ENCODE assay signal across 17 cellular contexts in genomic region chr19:55090564-55090963, GRCh38. TPM values are rescaled to one million over a fixed set of nuclear protein-coding genes. Genes with fewer than 3 reads are reported as not detected.
DNase-seq lines count a peak whose midpoint lies in the region; ATAC-seq and TF ChIP-seq lines count a peak whose summit lies in the region.
"Had no signal": no experiment of that assay in that cellular context is flagged by ENCODE, and none has a peak within 500 bp of the region (broad histone marks: within the 10 kb centered on the region; RNA-seq: fewer than 3 reads in every experiment).

No MANE protein-coding gene starts in this region.

- H3K27me3 Mint-ChIP-seq in glutamatergic neuron (ENCODE audit: unreplicated experiment): peaks cover 32% of the 10 kb centered on the region
- peaks cover 20% of the 10 kb centered on the region for H3K27me3 Mint-ChIP-seq in WTC11 (ENCODE audit: low read depth)

- CTCF ChIA-PET in IMR-90 (lab: Yijun Ruan, JAX): no interaction called here
- CTCF ChIA-PET in WTC11 (lab: Charles Lee): interaction anchor here (1.1 to 2.8 kb wide), 3 partner anchors 10 to 76 kb away, joined by 3 to 15 read pairs (median 3); partner anchors contain the start of genes DNAAF3 and RDH13

- H3K27me3 ChIP-seq in H7 (ENCODE audit: control insufficient read depth, insufficient read depth, low read length): peaks cover 23% of the 10 kb centered on the region
- H3K27me3 ChIP-seq in IMR-90 (ENCODE audit: control insufficient read depth, insufficient read depth, low read length): peaks cover 7% of the 10 kb centered on the region; the same call in 1 of the 2 replicates
- H3K27me3 ChIP-seq in neuronal stem cell (ENCODE audit: control insufficient read depth in 3 of 3, insufficient read depth in 3 of 3, low read depth in 1 of 3, low read length in 3 of 3): peaks cover 0 to 7% (median 5%) of the 10 kb centered on the region in 3 experiments

- H4K5ac ChIP-seq in IMR-90 (ENCODE audit: low read depth, low read length): no peak overlapping the region

- H4K8ac ChIP-seq in IMR-90 (ENCODE audit: low read depth in 2 of 2, low read length in 2 of 2): no peak overlapping the region
- no peak overlapping the region for H4K8ac ChIP-seq in neuronal stem cell (ENCODE audit: low read depth, low read length)

- H3K4me3 ChIP-seq in H7 (ENCODE audit: insufficient read depth, low read depth, low read length) (no peak overlapping the region), IMR-90 (ENCODE audit: insufficient read depth, low read depth, low read length) (no peak overlapping the region), neuronal stem cell (ENCODE audit: low read length in 2 of 2) (no peak overlapping the region)
- H3K4me3 ChIP-seq: A549, GM23338 had no signal

- no peaks in the 10 kb centered on the region; the same call in 1 of the 2 replicates for H3K36me3 ChIP-seq in H7 (replicated peaks; ENCODE audit: control insufficient read depth, insufficient read depth, low read length)
- peaks cover 29% of the 10 kb centered on the region for H3K36me3 ChIP-seq in IMR-90 (ENCODE audit: control insufficient read depth, insufficient read depth, low read length)
- peaks cover 19 to 38% of the 10 kb centered on the region in 2 donors for H3K36me3 ChIP-seq in neuronal stem cell (replicated peaks in 1 of 2; ENCODE audit: control insufficient read depth in 2 of 2, insufficient read depth in 2 of 2, low read length in 2 of 2)

- H3K36me3 Mint-ChIP-seq in glutamatergic neuron (ENCODE audit: unreplicated experiment): no peaks in the 10 kb centered on the region
- H3K36me3 Mint-ChIP-seq in WTC11: peaks cover 15% of the 10 kb centered on the region

- H3K56ac ChIP-seq in IMR-90 (ENCODE audit: extremely low read depth, insufficient read depth, low read length): no peak overlapping the region

- peak; percentile 33 for DNase-seq in H7
- no peak for DNase-seq in IMR-90
- DNase-seq in glutamatergic neuron: no peak
- no peak for DNase-seq in neuronal stem cell (ENCODE audit: low spot score)
- no peak for DNase-seq in NCI-H2107 (lab: John Stamatoyannopoulos, UW)
- DNase-seq in WTC11 (ENCODE audit: low spot score): no peak
- no peak for DNase-seq in NCI-H526 (lab: John Stamatoyannopoulos, UW)
- DNase-seq: BE2C; CD4-positive, alpha-beta memory T cell; DMS79; H9 had no signal

- 90% methylated on average over 3 of the region's 13 CpGs; no CpG with 5 or more reads in 1 of the 2 experiments for WGBS in IMR-90 (ENCODE audit: extremely low coverage in 2 of 2, insufficient read length in 1 of 2), 2 experiments
- no CpG with 5 or more reads among the region's 13 CpGs for whole genome bisulfite sequencing in neuronal stem cell (ENCODE audit: extremely low coverage in 2 of 2, insufficient read length in 2 of 2, insufficient replicate concordance in 1 of 2), 2 donors

- H2AK5ac ChIP-seq in IMR-90 (ENCODE audit: low read depth, low read length) (no peak overlapping the region), neuronal stem cell (ENCODE audit: low read depth, low read length) (peak overlapping the region; percentile 96)

- H3K9me1 ChIP-seq in IMR-90 (ENCODE audit: insufficient read depth, low read length): no peaks in the 10 kb centered on the region; the same call in 1 of the 2 replicates

- no peak overlapping the region for H2BK20ac ChIP-seq in IMR-90 (ENCODE audit: low read depth, low read length)

- no peak overlapping the region for H3K9ac ChIP-seq in IMR-90 (ENCODE audit: low read depth, low read length)
- H3K9ac ChIP-seq in neuronal stem cell (ENCODE audit: low read depth, low read length, poor library complexity): no peak overlapping the region

- H3K79me1 ChIP-seq in IMR-90 (ENCODE audit: low read depth in 1 of 2, low read length in 2 of 2) (peaks cover 0 to 12% of the 10 kb centered on the region in 2 experiments; a peak in 2 of 4 replicates), neuronal stem cell (ENCODE audit: low read depth, low read length) (peaks cover 3% of the 10 kb centered on the region)

- H2BK5ac ChIP-seq in IMR-90 (ENCODE audit: low read depth, low read length, poor library complexity, severe bottlenecking) (no peak overlapping the region), neuronal stem cell (ENCODE audit: low read length) (no peak overlapping the region)

- in situ Hi-C loops in IMR-90 (cut with MboI; ENCODE audit: low sequenced_read_pairs): no loop called here

- dilution Hi-C loops in IMR-90 (cut with HindIII; ENCODE audit: low sequenced_read_pairs, unreplicated experiment): no loop called here

- H2AFZ ChIP-seq in IMR-90 (replicated peaks; ENCODE audit: low read length, poor library complexity) (no peak overlapping the region), neuronal stem cell (ENCODE audit: low read length) (no peak overlapping the region)
- H2AFZ ChIP-seq: GM23338 had no signal

- no peak overlapping the region for H3K27ac ChIP-seq in IMR-90 (ENCODE audit: insufficient read depth, low read length)
- H3K27ac ChIP-seq in neuronal stem cell (replicated peaks; ENCODE audit: low read length): no peak overlapping the region
- H3K27ac ChIP-seq: A549, C4-2B had no signal

- H3K4me2 ChIP-seq in IMR-90 (ENCODE audit: low read depth, low read length) (no peak overlapping the region), neuronal stem cell (ENCODE audit: insufficient read depth, low read length, poor library complexity, severe bottlenecking) (no peak overlapping the region)
- H3K4me2 ChIP-seq: A549, GM23338 had no signal

- H3K4me1 Mint-ChIP-seq in glutamatergic neuron (ENCODE audit: low read depth, unreplicated experiment) (peaks cover 27% of the 10 kb centered on the region), WTC11 (peaks cover 38% of the 10 kb centered on the region)

- no peak overlapping the region for H3K14ac ChIP-seq in IMR-90 (replicated peaks; ENCODE audit: low read depth, low read length)
- no peak overlapping the region for H3K14ac ChIP-seq in neuronal stem cell (ENCODE audit: low read length)

- peaks cover 34% of the 10 kb centered on the region for H4K20me1 ChIP-seq in IMR-90 (ENCODE audit: insufficient read depth, low read length)

- peak overlapping the region; percentile 78 for H2AK9ac ChIP-seq in IMR-90 (replicated peaks; ENCODE audit: low read depth, low read length, poor library complexity)

- no TSS peak for BruUV-seq in IMR-90 (replicated peaks; lab: Mats Ljungman, UMichigan)

- H3K23ac ChIP-seq in IMR-90 (ENCODE audit: low read depth, low read length): no peak overlapping the region
- no peak overlapping the region for H3K23ac ChIP-seq in neuronal stem cell (ENCODE audit: low read depth, low read length, poor library complexity)

- no peak for TF ChIP-seq RAD21 in IMR-90 (IDR thresholded peaks at IDR 0.05; ENCODE audit: low read length)

- peak overlapping the region; percentile 33 for H3K27ac Mint-ChIP-seq in glutamatergic neuron (ENCODE audit: unreplicated experiment)
- H3K27ac Mint-ChIP-seq in WTC11: no peak overlapping the region
- H3K27ac Mint-ChIP-seq: GM23338 had no signal

- TF ChIP-seq CTCF in IMR-90 (conservative IDR thresholded peaks at IDR 0.05; ENCODE audit: low read depth, low read length) (no peak), glutamatergic neuron (IDR thresholded peaks at IDR 0.05; ENCODE audit: partially characterized antibody, unreplicated experiment) (no peak), WTC11 (IDR thresholded peaks at IDR 0.05) (no peak)

- POLR2A ChIA-PET in IMR-90 (lab: Charles Lee; ENCODE audit: unreplicated experiment): no interaction called here
- POLR2A ChIA-PET in WTC11 (lab: Charles Lee): no interaction called here

- H4K91ac ChIP-seq in IMR-90 (ENCODE audit: insufficient read depth, low read depth, low read length) (no peak overlapping the region), neuronal stem cell (ENCODE audit: low read depth, low read length, poor library complexity) (no peak overlapping the region)

- H3K9me3 ChIP-seq in IMR-90 (ENCODE audit: control insufficient read depth, insufficient read depth, low read length) (no peaks in the 10 kb centered on the region), neuronal stem cell (replicated peaks in 1 of 2; ENCODE audit: control insufficient read depth in 2 of 2, insufficient read depth in 1 of 2, low read depth in 1 of 2, low read length in 2 of 2) (no peaks in the 10 kb centered on the region)
- H3K9me3 ChIP-seq: A549, BE2C had no signal

- H3K9me3 Mint-ChIP-seq in glutamatergic neuron (ENCODE audit: unreplicated experiment): peaks cover 27% of the 10 kb centered on the region
- H3K9me3 Mint-ChIP-seq in WTC11: no peaks in the 10 kb centered on the region
- H3K9me3 Mint-ChIP-seq: GM23338, H9 had no signal

- H3K4ac ChIP-seq in IMR-90 (ENCODE audit: low read depth, low read length) (no peak overlapping the region), neuronal stem cell (ENCODE audit: low read length) (no peak overlapping the region)

- H3K4me1 ChIP-seq in IMR-90 (ENCODE audit: control insufficient read depth, insufficient read depth, low read length): peaks cover 6% of the 10 kb centered on the region; the same call in 1 of the 2 replicates
- H3K4me1 ChIP-seq in neuronal stem cell (ENCODE audit: control insufficient read depth in 2 of 2, insufficient read depth in 1 of 2, low read depth in 1 of 2, low read length in 2 of 2): peaks cover 19 to 42% of the 10 kb centered on the region in 2 donors
- H3K4me1 ChIP-seq: A549, BE2C had no signal

- ATAC-seq in IMR-90 (ENCODE audit: low read depth) (no peak), WTC11 (no peak), GM21390 (IDR thresholded peaks at IDR 0.05; ENCODE audit: unreplicated experiment) (no peak)
- ATAC-seq: A549, GM23338 had no signal

- H2BK120ac ChIP-seq in IMR-90 (ENCODE audit: low read depth, low read length): no peak overlapping the region
- H2BK120ac ChIP-seq in neuronal stem cell (ENCODE audit: low read depth, low read length): no peak overlapping the region

- H3K4me3 Mint-ChIP-seq in glutamatergic neuron (ENCODE audit: unreplicated experiment) (peak overlapping the region; percentile 76), WTC11 (no peak overlapping the region)
- H3K4me3 Mint-ChIP-seq: CD4-positive, alpha-beta memory T cell; GM23338 had no signal

- TF ChIP-seq POLR2A in IMR-90 (IDR thresholded peaks at IDR 0.05; ENCODE audit: low read depth, low read length): no peak

- intact Hi-C loops in IMR-90 (cut with micrococcal nuclease): no loop called here

- H2BK12ac ChIP-seq in neuronal stem cell (ENCODE audit: low read length): no peak overlapping the region

- H3K18ac ChIP-seq in IMR-90 (ENCODE audit: low read depth, low read length) (no peak overlapping the region), neuronal stem cell (ENCODE audit: low read length) (no peak overlapping the region)

- H2BK15ac ChIP-seq in IMR-90 (ENCODE audit: low read depth, low read length) (no peak overlapping the region), neuronal stem cell (ENCODE audit: low read length) (no peak overlapping the region)

RNA-seq across cellular contexts. Expression of gene EPS8L1, which starts 14.9 kb away (rescaled TPM):
- total RNA-seq in H7 (2014; rRNA removed; shearing (Covaris generic)): 20.0 and 22.9 TPM in 2 replicates
- 0.90 and 1.9 TPM in 2 replicates for total RNA-seq in IMR-90 (2012; rRNA removed)
- 2.9 and 3.1 TPM in 2 replicates for polyA plus RNA-seq in IMR-90 (2012; rRNA removed)
- polyA plus RNA-seq in IMR-90 (2012; cell fraction: cytosol; rRNA removed): 2.5 and 8.1 TPM in 2 replicates
- polyA plus RNA-seq in IMR-90 (2012; cell fraction: nucleus; rRNA removed; ENCODE audit: low replicate concordance): 6.8 and 7.4 TPM in 2 replicates
- 114 TPM for total RNA-seq in glutamatergic neuron (ENCODE audit: unreplicated experiment)
- 19.6 TPM for polyA plus RNA-seq in neuronal stem cell (2013, experiment 1 of 2)
- polyA plus RNA-seq in neuronal stem cell (2013, experiment 2 of 2): 18.4 TPM
- total RNA-seq in WTC11 (2021): 38.9 to 43.8 TPM (median 42.8 TPM) in 3 replicates

RNA-seq across cellular contexts. Expression of gene PPP1R12C, which starts 26.9 kb away (rescaled TPM):
- total RNA-seq in H7 (2014; rRNA removed; shearing (Covaris generic)): 57.5 and 66.4 TPM in 2 replicates
- total RNA-seq in IMR-90 (2012; rRNA removed) (21.1 and 21.5 TPM in 2 replicates), glutamatergic neuron (ENCODE audit: unreplicated experiment) (150 TPM), WTC11 (2021) (88.4 to 99.3 TPM (median 92.3 TPM) in 3 replicates)
- 81.4 and 104 TPM in 2 replicates for polyA plus RNA-seq in IMR-90 (2012; rRNA removed)
- 43.7 and 62.1 TPM in 2 replicates for polyA plus RNA-seq in IMR-90 (2012; cell fraction: cytosol; rRNA removed)
- polyA plus RNA-seq in IMR-90 (2012; cell fraction: nucleus; rRNA removed; ENCODE audit: low replicate concordance): 542 and 869 TPM in 2 replicates
- polyA plus RNA-seq in neuronal stem cell (2013, experiment 1 of 2): 45.4 TPM
- 45.1 TPM for polyA plus RNA-seq in neuronal stem cell (2013, experiment 2 of 2)

RNA-seq across cellular contexts. Expression of gene RDH13, which starts 27.6 kb away (rescaled TPM):
- 21.2 and 24.4 TPM in 2 replicates for total RNA-seq in H7 (2014; rRNA removed; shearing (Covaris generic))
- total RNA-seq in IMR-90 (2012; rRNA removed) (7.5 and 8.3 TPM in 2 replicates), glutamatergic neuron (ENCODE audit: unreplicated experiment) (17.9 TPM), WTC11 (2021) (35.3 to 39.5 TPM (median 38.4 TPM) in 3 replicates)
- polyA plus RNA-seq in IMR-90 (2012; rRNA removed): 6.9 and 7.8 TPM in 2 replicates
- polyA plus RNA-seq in IMR-90 (2012; cell fraction: cytosol; rRNA removed): 4.2 and 7.7 TPM in 2 replicates
- polyA plus RNA-seq in IMR-90 (2012; cell fraction: nucleus; rRNA removed; ENCODE audit: low replicate concordance): 14.8 and 17.0 TPM in 2 replicates
- polyA plus RNA-seq in neuronal stem cell (2013, experiment 1 of 2): 7.9 TPM
- 7.9 TPM for polyA plus RNA-seq in neuronal stem cell (2013, experiment 2 of 2)

RNA-seq across cellular contexts. Expression of gene GP6, which starts 52.5 kb away (rescaled TPM):
- total RNA-seq in H7 (2014; rRNA removed; shearing (Covaris generic)): not detected in 2 replicates
- total RNA-seq in IMR-90 (2012; rRNA removed) (not detected in 2 replicates), glutamatergic neuron (ENCODE audit: unreplicated experiment) (0.42 TPM), WTC11 (2021) (0.41 to 1.1 TPM (median 0.61 TPM) in 3 replicates)
- polyA plus RNA-seq in IMR-90 (2012; rRNA removed): 0.03 TPM in 1 of 2 replicates, not detected in the other
- not detected in 2 replicates for polyA plus RNA-seq in IMR-90 (2012; cell fraction: cytosol; rRNA removed)
- 0.05 and 0.07 TPM in 2 replicates for polyA plus RNA-seq in IMR-90 (2012; cell fraction: nucleus; rRNA removed; ENCODE audit: low replicate concordance)
- 0.26 TPM for polyA plus RNA-seq in neuronal stem cell (2013, experiment 1 of 2)
- polyA plus RNA-seq in neuronal stem cell (2013, experiment 2 of 2): 0.17 TPM
- total RNA-seq: G401 had no signal
- polyA plus RNA-seq: AG04450; CD4-positive, alpha-beta memory T cell had no signal

RNA-seq across cellular contexts. Expression of gene TNNT1, which starts 58.4 kb away (rescaled TPM):
- total RNA-seq in H7 (2014; rRNA removed; shearing (Covaris generic)): 33.8 and 44.8 TPM in 2 replicates
- 1.3 and 3.1 TPM in 2 replicates for total RNA-seq in IMR-90 (2012; rRNA removed)
- 2.5 and 2.6 TPM in 2 replicates for polyA plus RNA-seq in IMR-90 (2012; rRNA removed)
- 1.4 and 3.4 TPM in 2 replicates for polyA plus RNA-seq in IMR-90 (2012; cell fraction: cytosol; rRNA removed)
- polyA plus RNA-seq in IMR-90 (2012; cell fraction: nucleus; rRNA removed; ENCODE audit: low replicate concordance): 1.1 and 2.2 TPM in 2 replicates
- 19.3 TPM for total RNA-seq in glutamatergic neuron (ENCODE audit: unreplicated experiment)
- 81.1 TPM for polyA plus RNA-seq in neuronal stem cell (2013, experiment 1 of 2)
- 76.8 TPM for polyA plus RNA-seq in neuronal stem cell (2013, experiment 2 of 2)
- 50.6 to 127 TPM (median 108 TPM) in 3 replicates for total RNA-seq in WTC11 (2021)
- total RNA-seq: CD4-positive, alpha-beta memory T cell had no signal
- polyA plus RNA-seq: CD4-positive, alpha-beta memory T cell had no signal
